ENCODE assay signal across 22 cellular contexts in the genomic region with DNA sequence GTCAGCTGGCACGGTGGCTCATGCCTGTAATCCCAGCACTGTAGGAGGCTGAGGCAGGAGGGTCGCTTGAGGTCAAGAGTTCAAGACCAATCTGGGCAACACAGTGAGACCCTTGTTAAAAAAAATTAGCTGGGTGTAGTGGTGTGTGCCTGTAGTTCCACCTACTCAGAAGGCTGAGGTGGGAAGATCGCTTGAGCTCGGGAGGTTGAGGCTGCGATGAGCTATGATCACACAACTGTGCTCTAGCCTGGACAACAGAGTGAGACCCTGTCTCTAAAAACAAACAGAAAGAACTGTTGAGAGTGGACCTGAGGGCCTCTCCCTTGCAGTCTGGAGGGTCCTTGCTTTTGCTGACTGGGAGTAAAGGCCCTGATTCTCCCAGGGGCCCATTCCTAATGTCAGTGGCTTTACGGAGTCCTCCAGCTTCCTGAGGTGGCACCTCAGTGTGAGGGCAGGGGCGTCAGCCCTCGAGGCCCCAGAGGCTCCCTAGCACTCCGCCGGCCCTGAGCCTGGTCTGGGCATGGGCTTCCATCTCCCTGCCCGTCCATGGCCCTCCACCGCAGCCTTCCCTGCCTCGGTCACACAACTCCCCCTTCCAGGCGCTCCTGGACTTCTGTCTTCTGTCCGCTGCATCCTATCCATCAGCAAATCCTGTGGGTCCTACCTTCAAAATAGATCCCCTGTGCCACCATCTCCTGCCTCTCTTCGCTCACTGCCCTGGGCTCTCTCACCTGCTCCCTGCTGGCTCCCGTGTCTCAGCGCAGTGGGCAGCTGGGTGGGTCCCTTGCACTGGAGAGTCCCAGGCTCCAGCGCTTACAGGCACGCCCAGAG. TPM values are rescaled to one million over a fixed set of nuclear protein-coding genes. Genes with fewer than 3 reads are reported as not detected.
DNase-seq lines count a peak whose midpoint lies in the region; ATAC-seq, FAIRE-seq and TF ChIP-seq lines count a peak whose summit lies in the region.
"Had no signal": no experiment of that assay in that cellular context is flagged by ENCODE, and none has a peak within 500 bp of the region (broad histone marks: within the 10 kb centered on the region; RNA-seq: fewer than 3 reads in every experiment).

No MANE protein-coding gene starts in this region.

- H2BK5ac ChIP-seq in neuronal stem cell (ENCODE audit: low read length): no peak overlapping the region

- CTCF ChIA-PET in MCF 10A (lab: Yijun Ruan, JAX): no interaction called here
- CTCF ChIA-PET in K562 (lab: Yijun Ruan, JAX; ENCODE audit: low intra/inter-chr PET ratio): no interaction called here
- CTCF ChIA-PET in naive thymus-derived CD4-positive, alpha-beta T cell (lab: Charles Lee): no interaction called here

- TF ChIP-seq CTCF in MCF 10A (IDR thresholded peaks at IDR 0.05; ENCODE audit: unreplicated experiment) (no peak), breast epithelium (IDR thresholded peaks at IDR 0.05) (no peak), K562 (IDR thresholded peaks at IDR 0.05 in 2 of 3, conservative IDR thresholded peaks at IDR 0.05 in 1 of 3; ENCODE audit: insufficient read depth in 2 of 3, low read depth in 1 of 3, low read length in 3 of 3) (no peak)

- H3K4me2 ChIP-seq in K562 (ENCODE audit: insufficient read depth, low read length): no peak overlapping the region
- H3K4me2 ChIP-seq in neuronal stem cell (ENCODE audit: insufficient read depth, low read length, poor library complexity, severe bottlenecking): no peak overlapping the region
- H3K4me2 ChIP-seq: PC-9 had no signal

- H3K9me3 Mint-ChIP-seq in MCF 10A (ENCODE audit: unreplicated experiment): no peaks in the 10 kb centered on the region
- peaks cover 0 to 3% (median 0%) of the 10 kb centered on the region in 11 donors for H3K9me3 Mint-ChIP-seq in naive thymus-derived CD4-positive, alpha-beta T cell

- H2AK5ac ChIP-seq in neuronal stem cell (ENCODE audit: low read depth, low read length): peak overlapping the region; percentile 81

- no peaks in the 10 kb centered on the region for H3K79me1 ChIP-seq in neuronal stem cell (ENCODE audit: low read depth, low read length)

- H3K9ac ChIP-seq in K562 (ENCODE audit: insufficient read depth in 1 of 2, low read depth in 2 of 2, low read length in 2 of 2): no peak overlapping the region
- no peak overlapping the region for H3K9ac ChIP-seq in neuronal stem cell (ENCODE audit: low read depth, low read length, poor library complexity)

- H2BK120ac ChIP-seq in neuronal stem cell (ENCODE audit: low read depth, low read length): no peak overlapping the region

- no peak overlapping the region for H4K8ac ChIP-seq in neuronal stem cell (ENCODE audit: low read depth, low read length)

- TF ChIP-seq RAD21 in K562 (CRISPR knock-in tag; conservative IDR thresholded peaks at IDR 0.05 in 1 of 2, IDR thresholded peaks at IDR 0.05 in 1 of 2): no peak

- no peak overlapping the region for H4K91ac ChIP-seq in neuronal stem cell (ENCODE audit: low read depth, low read length, poor library complexity)

- no peaks in the 10 kb centered on the region for H3K27me3 ChIP-seq in breast epithelium
- H3K27me3 ChIP-seq in K562 (ENCODE audit: control insufficient read depth in 2 of 2, insufficient read depth in 2 of 2, low read length in 2 of 2): peaks cover 4 to 70% of the 10 kb centered on the region in 2 experiments; a peak in 4 of 5 replicates
- H3K27me3 ChIP-seq in neuronal stem cell (ENCODE audit: control insufficient read depth in 3 of 3, insufficient read depth in 3 of 3, low read depth in 1 of 3, low read length in 3 of 3): no peaks in the 10 kb centered on the region
- no peaks in the 10 kb centered on the region for H3K27me3 ChIP-seq in naive thymus-derived CD4-positive, alpha-beta T cell (ENCODE audit: control insufficient read depth in 2 of 2, insufficient read depth in 2 of 2, low read length in 2 of 2)
- H3K27me3 ChIP-seq: BE2C, MG63 had no signal

- H4K20me1 ChIP-seq in K562 (replicated peaks; ENCODE audit: control insufficient read depth, insufficient read depth, low read length): peaks cover 11% of the 10 kb centered on the region; the same call in 1 of the 2 replicates

- no peaks in the 10 kb centered on the region for H3K27me3 Mint-ChIP-seq in MCF 10A (ENCODE audit: insufficient read depth, unreplicated experiment)
- peaks cover 0 to 6% (median 2%) of the 10 kb centered on the region in 5 donors for H3K27me3 Mint-ChIP-seq in naive thymus-derived CD4-positive, alpha-beta T cell

- H3K79me2 ChIP-seq in K562 (ENCODE audit: control insufficient read depth, insufficient read depth, low read length): no peaks in the 10 kb centered on the region

- FAIRE-seq in K562 (lab: Jason Lieb, UNC): no peak
- FAIRE-seq: GM19239, H54, HepG2 had no signal

- H3K36me3 Mint-ChIP-seq in MCF 10A (ENCODE audit: insufficient read depth, unreplicated experiment): no peaks in the 10 kb centered on the region
- H3K36me3 Mint-ChIP-seq in naive thymus-derived CD4-positive, alpha-beta T cell: no peaks in the 10 kb centered on the region

- peak overlapping the region; percentile 71 for H2BK15ac ChIP-seq in neuronal stem cell (ENCODE audit: low read length)

- H3K27ac ChIP-seq in breast epithelium (no peak overlapping the region), K562 (ENCODE audit: extremely low read depth, low read depth, low read length) (no peak overlapping the region), neuronal stem cell (replicated peaks; ENCODE audit: low read length) (no peak overlapping the region)
- no peak overlapping the region for H3K27ac ChIP-seq in naive thymus-derived CD4-positive, alpha-beta T cell (ENCODE audit: low read depth, low read length)
- H3K27ac ChIP-seq: 22Rv1, PC-9 had no signal

- BruUV-seq in MCF 10A (replicated peaks; lab: Mats Ljungman, UMichigan) (no TSS peak), K562 (replicated peaks; lab: Mats Ljungman, UMichigan) (no TSS peak)

- no peaks in the 10 kb centered on the region for H3K4me1 Mint-ChIP-seq in MCF 10A (ENCODE audit: insufficient read depth, unreplicated experiment)
- no peaks in the 10 kb centered on the region for H3K4me1 Mint-ChIP-seq in naive thymus-derived CD4-positive, alpha-beta T cell

- peak overlapping the region; percentile 65 for H3K23ac ChIP-seq in neuronal stem cell (ENCODE audit: low read depth, low read length, poor library complexity)

- TF ChIP-seq EP300 in K562 (IDR thresholded peaks at IDR 0.05; ENCODE audit: low read length): no peak

- no peaks in the 10 kb centered on the region for H3K9me1 ChIP-seq in K562 (ENCODE audit: control insufficient read depth, insufficient read depth, low read length)

- WGBS in K562 (ENCODE audit: insufficient coverage, low coverage, missing lambda C conversion rate): 21% methylated on average over 20 of the region's 20 CpGs
- WGBS in neuronal stem cell (ENCODE audit: extremely low coverage in 2 of 2, insufficient read length in 2 of 2, insufficient replicate concordance in 1 of 2), 2 donors: no CpG with 5 or more reads among the region's 20 CpGs

- H3K4me3 Mint-ChIP-seq in MCF 10A (ENCODE audit: unreplicated experiment): no peak overlapping the region
- no peak overlapping the region for H3K4me3 Mint-ChIP-seq in naive thymus-derived CD4-positive, alpha-beta T cell

- DNase-seq in MCF 10A (ENCODE audit: unreplicated experiment): no peak
- DNase-seq in breast epithelium (ENCODE audit: low spot score in 2 of 2): no peak
- no peak for DNase-seq in K562 (ENCODE audit: extremely low read depth in 1 of 4, low spot score in 3 of 4)
- DNase-seq in neuronal stem cell (ENCODE audit: low spot score): no peak
- DNase-seq in naive thymus-derived CD4-positive, alpha-beta T cell: no peak
- DNase-seq in NCI-H2029 (lab: John Stamatoyannopoulos, UW): no peak
- DNase-seq: ACHN, BE2C, KBM-7, MG63, NCI-H1105 treated with DMSO at 0.1 percent for 48 hours, NCI-H146, NCI-H1930, NCI-H446 treated with DMSO at 0.1 percent for 48 hours, NCI-H526, PC-9, SHP77 had no signal

- H3K4ac ChIP-seq in neuronal stem cell (ENCODE audit: low read length): no peak overlapping the region

- peak overlapping the region; percentile 59 for H3K18ac ChIP-seq in neuronal stem cell (ENCODE audit: low read length)

- H3K27ac Mint-ChIP-seq in MCF 10A (ENCODE audit: low read depth, unreplicated experiment): peak overlapping the region; percentile 29
- H3K27ac Mint-ChIP-seq in naive thymus-derived CD4-positive, alpha-beta T cell: no peak overlapping the region

- H3K14ac ChIP-seq in neuronal stem cell (ENCODE audit: low read length): peak overlapping the region; percentile 38

- intact Hi-C loops in MCF 10A (cut with micrococcal nuclease): no loop called here
- intact Hi-C loops in breast epithelium (cut with DNase I; ENCODE audit: low total_unique reads): loop anchor here (2.0 kb wide), 1 partner anchor 75 kb away; no protein-coding TSS in a partner anchor
- intact Hi-C loops in K562 (cut with micrococcal nuclease): no loop called here
- intact Hi-C loops in naive thymus-derived CD4-positive, alpha-beta T cell (cut with micrococcal nuclease): no loop called here

- no peak overlapping the region for H2AFZ ChIP-seq in K562 (ENCODE audit: low read depth, low read length)
- no peak overlapping the region for H2AFZ ChIP-seq in neuronal stem cell (ENCODE audit: low read length)
- H2AFZ ChIP-seq: PC-9 had no signal

- H3K36me3 ChIP-seq in breast epithelium: no peaks in the 10 kb centered on the region
- H3K36me3 ChIP-seq in K562 (ENCODE audit: control insufficient read depth, insufficient read depth, low read length): no peaks in the 10 kb centered on the region
- no peaks in the 10 kb centered on the region for H3K36me3 ChIP-seq in neuronal stem cell (replicated peaks in 1 of 2; ENCODE audit: control insufficient read depth in 2 of 2, insufficient read depth in 2 of 2, low read length in 2 of 2)
- H3K36me3 ChIP-seq in naive thymus-derived CD4-positive, alpha-beta T cell (ENCODE audit: control insufficient read depth in 2 of 3, insufficient read depth in 3 of 3, low read length in 3 of 3): no peaks in the 10 kb centered on the region
- H3K36me3 ChIP-seq: BE2C, MG63 had no signal

- in situ Hi-C loops in K562 (cut with MboI): no loop called here

- H2BK12ac ChIP-seq in neuronal stem cell (ENCODE audit: low read length): peak overlapping the region; percentile 46

- POLR2A ChIA-PET in MCF 10A (lab: Yijun Ruan, JAX): no interaction called here
- POLR2A ChIA-PET in K562 (lab: Yijun Ruan, JAX): interaction anchor here (0.6 to 1.0 kb wide), 2 partner anchors 9 to 47 kb away, joined by 3 read pairs; no protein-coding TSS in a partner anchor
- POLR2A ChIA-PET in naive thymus-derived CD4-positive, alpha-beta T cell (lab: Charles Lee): no interaction called here

- ATAC-seq in K562 (no peak), GM21786 (IDR thresholded peaks at IDR 0.05; ENCODE audit: unreplicated experiment) (no peak)
- ATAC-seq in naive thymus-derived CD4-positive, alpha-beta T cell: no peak
- ATAC-seq: HepG2 had no signal

- H3K9me3 ChIP-seq in breast epithelium: no peaks in the 10 kb centered on the region
- no peaks in the 10 kb centered on the region for H3K9me3 ChIP-seq in K562 (replicated peaks; ENCODE audit: control insufficient read depth, insufficient read depth, low read depth, low read length)
- no peaks in the 10 kb centered on the region for H3K9me3 ChIP-seq in neuronal stem cell (replicated peaks in 1 of 2; ENCODE audit: control insufficient read depth in 2 of 2, insufficient read depth in 1 of 2, low read depth in 1 of 2, low read length in 2 of 2)
- no peaks in the 10 kb centered on the region for H3K9me3 ChIP-seq in naive thymus-derived CD4-positive, alpha-beta T cell (ENCODE audit: control insufficient read depth in 2 of 3, low read length in 3 of 3)
- H3K9me3 ChIP-seq: BE2C, MG63 had no signal

- H3K4me1 ChIP-seq in breast epithelium: no peaks in the 10 kb centered on the region
- H3K4me1 ChIP-seq in K562 (replicated peaks in 1 of 2; ENCODE audit: control insufficient read depth in 2 of 2, insufficient read depth in 2 of 2, low read length in 2 of 2): peaks cover 0 to 41% of the 10 kb centered on the region in 2 experiments; a peak in 1 of 5 replicates
- H3K4me1 ChIP-seq in neuronal stem cell (ENCODE audit: control insufficient read depth in 2 of 2, insufficient read depth in 1 of 2, low read depth in 1 of 2, low read length in 2 of 2): peaks cover 22 to 25% of the 10 kb centered on the region in 2 donors
- no peaks in the 10 kb centered on the region for H3K4me1 ChIP-seq in naive thymus-derived CD4-positive, alpha-beta T cell (ENCODE audit: control insufficient read depth in 2 of 2, insufficient read depth in 2 of 2, low read length in 2 of 2)

- no peak for TF ChIP-seq POLR2A in breast epithelium (IDR thresholded peaks at IDR 0.05)
- TF ChIP-seq POLR2A in K562 (conservative IDR thresholded peaks at IDR 0.05): no peak

- H3K4me3 ChIP-seq in breast epithelium (no peak overlapping the region), K562 (no peak overlapping the region), neuronal stem cell (ENCODE audit: low read length in 2 of 2) (no peak overlapping the region)
- no peak overlapping the region for H3K4me3 ChIP-seq in naive thymus-derived CD4-positive, alpha-beta T cell (ENCODE audit: low read length)
- H3K4me3 ChIP-seq: MG63, PC-9 had no signal

RNA-seq across cellular contexts. Expression of a gene that starts 19.0 kb away (rescaled TPM):
- not detected in 2 replicates for total RNA-seq in MCF 10A (2022)
- total RNA-seq in breast epithelium: 100 to 1,000 TPM in 1 of 3 donors, 10 to 100 TPM in 2; 43.5 to 663 (median 81.3) TPM
- total RNA-seq in K562 (2011; cell fraction: chromatin; rRNA removed; ENCODE audit: low replicate concordance): 0.32 and 0.72 TPM in 2 replicates
- 0.53 and 1.5 TPM in 2 replicates for total RNA-seq in K562 (2011; cell fraction: nucleolus; rRNA removed)
- total RNA-seq in K562 (2011; cell fraction: nucleoplasm; rRNA removed): 0.15 and 0.23 TPM in 2 replicates
- not detected in 2 replicates for total RNA-seq in K562 (2014; rRNA removed)
- total RNA-seq in K562 (2014; rRNA removed; fragmentation: Illumina TruSeq; extraction: Trizol): not detected in 2 replicates
- total RNA-seq in K562 (2015; rRNA removed; fragmentation: Illumina TruSeq; extraction: Trizol): not detected in 2 replicates
- 0.04 and 0.13 TPM in 2 replicates for total RNA-seq in K562 (2021)
- polyA plus RNA-seq in K562 (2011; rRNA removed): 0.10 and 0.14 TPM in 2 replicates
- 0.18 and 0.64 TPM in 2 replicates for polyA plus RNA-seq in K562 (2011; cell fraction: cytosol; rRNA removed)
- 0.11 and 0.82 TPM in 2 replicates for polyA plus RNA-seq in K562 (2011; cell fraction: nucleus; rRNA removed)
- 0.04 and 0.08 TPM in 2 replicates for polyA plus RNA-seq in K562 (2012)
- not detected in 2 replicates for polyA plus RNA-seq in K562 (2014; fragmentation: Illumina TruSeq; extraction: Trizol)
- not detected for polyA plus RNA-seq in K562 (2014; fragmentation: Nextera tagmentation; extraction: Ambion mirVana)
- 0.03 TPM in 1 of 2 replicates, not detected in the other for polyA plus RNA-seq in K562 (2014; rRNA removed)
- 0.21 TPM in 1 of 2 replicates, not detected in the other for polyA minus RNA-seq in K562 (2011; rRNA and poly(A)+ RNA removed)
- polyA minus RNA-seq in K562 (2011; cell fraction: cytosol; rRNA and poly(A)+ RNA removed): 0.19 TPM in 1 of 2 replicates, not detected in the other
- 0.11 and 0.13 TPM in 2 replicates for polyA minus RNA-seq in K562 (2011; cell fraction: nucleus; rRNA and poly(A)+ RNA removed)
- 12.1 TPM for polyA plus RNA-seq in neuronal stem cell (2013, experiment 1 of 2)
- polyA plus RNA-seq in neuronal stem cell (2013, experiment 2 of 2): 12.3 TPM
- total RNA-seq in naive thymus-derived CD4-positive, alpha-beta T cell: 1 to 10 TPM in 1 of 5 experiments, under 1 TPM in 1, not detected in 3; 0.11 to 1.5 TPM
- polyA plus RNA-seq in naive thymus-derived CD4-positive, alpha-beta T cell: not detected
- total RNA-seq: HepG2 had no signal
- polyA plus RNA-seq: HepG2 had no signal

Comparison
In these comparisons a context has a peak if more than half of its experiments do, and no peak if none do; other contexts are left out.
1. RNA of a gene that starts 19.0 kb away (total RNA-seq): 43.5 to 663 TPM in breast epithelium; 0.11 to 1.5 TPM in naive thymus-derived CD4-positive, alpha-beta T cell, not detected in MCF 10A and 0.04 to 1.5 TPM in K562; every median in the first group is over 10 times any median in the second.